8 cellular contexts compared by ENCODE assay signal in genomic region chr5:147887026-147887627, GRCh38. TPM values are rescaled to one million over a fixed set of nuclear protein-coding genes. Genes with fewer than 3 reads are reported as not detected.
A peak's percentile ranks its signal among the peaks of the same experiment; 100 is the strongest.
DNase-seq lines count a peak whose midpoint lies in the region; ATAC-seq, FAIRE-seq and TF ChIP-seq lines count a peak whose summit lies in the region.

No MANE protein-coding gene starts in this region.

- H3K4me1 ChIP-seq in thoracic aorta (ENCODE audit: control insufficient read depth in 1 of 2, low read depth in 2 of 2) = peaks cover 2 to 22% of the 10 kb centered on the region in 2 donors

- peaks cover 24 to 56% of the 10 kb centered on the region in 2 donors for H3K27me3 Mint-ChIP-seq in natural killer cell treated with Interleukin-12 subunit alpha and Interleukin-12 subunit beta and Interleukin-15 and Interleukin-18, amount 100 ng/mL, for 72 hours

- ATAC-seq in thoracic aorta (ENCODE audit: insufficient number of reproducible peaks, low FRiP score, low read depth) (no peak), GM21447 (IDR thresholded peaks at IDR 0.05; ENCODE audit: unreplicated experiment) (no peak), GM18519 (IDR thresholded peaks at IDR 0.05; ENCODE audit: low FRiP score, unreplicated experiment) (no peak)
- no peak for ATAC-seq in natural killer cell treated with Interleukin-12 subunit alpha and Interleukin-12 subunit beta and Interleukin-15 and Interleukin-18, amount 100 ng/mL, for 72 hours

- H3K9me3 Mint-ChIP-seq in natural killer cell treated with Interleukin-12 subunit alpha and Interleukin-12 subunit beta and Interleukin-15 and Interleukin-18, amount 100 ng/mL, for 72 hours = no peaks in the 10 kb centered on the region

- no peaks in the 10 kb centered on the region for H3K27me3 ChIP-seq in thoracic aorta (replicated peaks; ENCODE audit: insufficient read depth)

- peak; percentile 53 for TF ChIP-seq CTCF in thoracic aorta (IDR thresholded peaks at IDR 0.05)

- no peak overlapping the region for H3K4me3 Mint-ChIP-seq in natural killer cell treated with Interleukin-12 subunit alpha and Interleukin-12 subunit beta and Interleukin-15 and Interleukin-18, amount 100 ng/mL, for 72 hours

- no peaks in the 10 kb centered on the region for H3K36me3 ChIP-seq in thoracic aorta

- no peak overlapping the region for H3K27ac Mint-ChIP-seq in natural killer cell treated with Interleukin-12 subunit alpha and Interleukin-12 subunit beta and Interleukin-15 and Interleukin-18, amount 100 ng/mL, for 72 hours

- H3K9me3 ChIP-seq in thoracic aorta = no peaks in the 10 kb centered on the region

- no peak overlapping the region for H3K27ac ChIP-seq in thoracic aorta

- H3K4me1 Mint-ChIP-seq in natural killer cell treated with Interleukin-12 subunit alpha and Interleukin-12 subunit beta and Interleukin-15 and Interleukin-18, amount 100 ng/mL, for 72 hours (ENCODE audit: low read depth in 2 of 2) = no peaks in the 10 kb centered on the region

- H3K36me3 Mint-ChIP-seq in natural killer cell treated with Interleukin-12 subunit alpha and Interleukin-12 subunit beta and Interleukin-15 and Interleukin-18, amount 100 ng/mL, for 72 hours = no peaks in the 10 kb centered on the region

- H3K4me3 ChIP-seq in thoracic aorta = no peak overlapping the region

- no peak for FAIRE-seq in HTR-8/SVneo (lab: Jason Lieb, UNC)

- DNase-seq in AML-193 (lab: John Stamatoyannopoulos, UW) = peak; percentile 15 to 42
- peak; percentile 2 for DNase-seq in HTR-8/SVneo (ENCODE audit: insufficient read length, low spot score)
- peak; percentile 7 for DNase-seq in RPMI8226
- peak; percentile 2 for DNase-seq in fibroblast of the conjunctiva (ENCODE audit: low read depth)
- DNase-seq in thoracic aorta (ENCODE audit: low spot score) = no peak
- no peak for DNase-seq in natural killer cell treated with Interleukin-12 subunit alpha and Interleukin-12 subunit beta and Interleukin-15 and Interleukin-18, amount 100 ng/mL, for 72 hours (ENCODE audit: low spot score)

RNA-seq across cellular contexts. Expression of gene SCGB3A2, which starts 8.6 kb away (rescaled TPM):
- not detected for total RNA-seq in thoracic aorta
- total RNA-seq in natural killer cell treated with Interleukin-12 subunit alpha and Interleukin-12 subunit beta and Interleukin-15 and Interleukin-18, amount 100 ng/mL, for 72 hours = not detected

RNA-seq across cellular contexts. Expression of gene C5orf46, which starts 19.2 kb away (rescaled TPM):
- total RNA-seq in thoracic aorta = 10 to 100 TPM; 28.6 to 50.6 TPM
- not detected for total RNA-seq in natural killer cell treated with Interleukin-12 subunit alpha and Interleukin-12 subunit beta and Interleukin-15 and Interleukin-18, amount 100 ng/mL, for 72 hours

RNA-seq across cellular contexts. Expression of gene SPINK1, which starts 55.7 kb away (rescaled TPM):
- total RNA-seq in thoracic aorta = 1 to 10 TPM in 1 of 2 donors, not detected in 1; 3.4 TPM
- total RNA-seq in natural killer cell treated with Interleukin-12 subunit alpha and Interleukin-12 subunit beta and Interleukin-15 and Interleukin-18, amount 100 ng/mL, for 72 hours = not detected

Comparison
In these comparisons a context has a peak if more than half of its experiments do, and no peak if none do; other contexts are left out.
1. DNase-seq: peak in AML-193 (2 of 2), HTR-8/SVneo (single experiment), RPMI8226 (single experiment) and fibroblast of the conjunctiva (single experiment); none in thoracic aorta (single experiment) and natural killer cell treated with Interleukin-12 subunit alpha and Interleukin-12 subunit beta and Interleukin-15 and Interleukin-18, amount 100 ng/mL, for 72 hours (single experiment).
2. RNA of gene C5orf46, which starts 19.2 kb away (total RNA-seq): 28.6 to 50.6 TPM in thoracic aorta; not detected in natural killer cell treated with Interleukin-12 subunit alpha and Interleukin-12 subunit beta and Interleukin-15 and Interleukin-18, amount 100 ng/mL, for 72 hours; every median in the first group is over 10 times any median in the second.